In the genomic region with DNA sequence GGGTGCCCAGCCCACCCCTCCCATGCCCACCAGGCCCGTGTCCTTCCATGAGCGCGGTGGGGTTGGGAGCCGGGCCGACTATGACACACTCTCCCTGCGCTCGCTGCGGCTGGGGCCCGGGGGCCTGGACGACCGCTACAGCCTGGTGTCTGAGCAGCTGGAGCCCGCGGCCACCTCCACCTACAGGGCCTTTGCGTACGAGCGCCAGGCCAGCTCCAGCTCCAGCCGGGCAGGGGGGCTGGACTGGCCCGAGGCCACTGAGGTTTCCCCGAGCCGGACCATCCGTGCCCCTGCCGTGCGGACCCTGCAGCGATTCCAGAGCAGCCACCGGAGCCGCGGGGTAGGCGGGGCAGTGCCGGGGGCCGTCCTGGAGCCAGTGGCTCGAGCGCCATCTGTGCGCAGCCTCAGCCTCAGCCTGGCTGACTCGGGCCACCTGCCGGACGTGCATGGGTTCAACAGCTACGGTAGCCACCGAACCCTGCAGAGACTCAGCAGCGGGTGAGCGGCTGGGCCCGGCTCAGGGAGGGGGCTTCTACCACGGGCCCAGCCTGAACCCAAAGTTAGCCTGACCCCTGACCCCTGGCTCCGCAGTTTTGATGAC, we compare ENCODE assay signal across 8 cellular contexts. TPM values are rescaled to one million over a fixed set of nuclear protein-coding genes. Genes with fewer than 3 reads are reported as not detected.
DNase-seq lines count a peak whose midpoint lies in the region; ATAC-seq, FAIRE-seq and TF ChIP-seq lines count a peak whose summit lies in the region.

No MANE protein-coding gene starts in this region.

- H3K36me3 ChIP-seq in CD4-positive, alpha-beta memory T cell (ENCODE audit: insufficient read depth, low read length) = no peaks in the 10 kb centered on the region
- H3K36me3 ChIP-seq in astrocyte (ENCODE audit: insufficient read depth, low read length) (no peaks in the 10 kb centered on the region), lower lobe of right lung (no peaks in the 10 kb centered on the region)

- H3K4me3 ChIP-seq in CD4-positive, alpha-beta memory T cell (ENCODE audit: low read length in 2 of 2) = peak overlapping the region in 1 of 2 donors; percentile 35
- H3K4me3 ChIP-seq in astrocyte (ENCODE audit: insufficient read depth, low read depth, low read length) = peak overlapping the region; percentile 52
- peak overlapping the region; percentile 44 for H3K4me3 ChIP-seq in lower lobe of right lung

- H3K27me3 ChIP-seq in CD4-positive, alpha-beta memory T cell (ENCODE audit: insufficient read depth, low read length) = no peaks in the 10 kb centered on the region
- H3K27me3 ChIP-seq in astrocyte (ENCODE audit: insufficient read depth, low read length) (peaks cover 6% of the 10 kb centered on the region), lower lobe of right lung (ENCODE audit: low read depth) (no peaks in the 10 kb centered on the region)

- peak; percentile 53 for ATAC-seq in GM19452 (IDR thresholded peaks at IDR 0.05; ENCODE audit: unreplicated experiment)
- peak in 1 of 2 donors; percentile 29 for ATAC-seq in lower lobe of right lung
- ATAC-seq in HG02884 (IDR thresholded peaks at IDR 0.05; ENCODE audit: unreplicated experiment) = no peak

- no peaks in the 10 kb centered on the region for H4K20me1 ChIP-seq in astrocyte (ENCODE audit: insufficient read depth, low read length)

- no peaks in the 10 kb centered on the region for H3K9me3 ChIP-seq in CD4-positive, alpha-beta memory T cell (ENCODE audit: control insufficient read depth in 1 of 2, low read length in 2 of 2)
- H3K9me3 ChIP-seq in astrocyte (ENCODE audit: insufficient read depth, low read depth, low read length) (no peaks in the 10 kb centered on the region), lower lobe of right lung (no peaks in the 10 kb centered on the region)

- peak overlapping the region; percentile 92 for H2AFZ ChIP-seq in astrocyte (ENCODE audit: low read depth, low read length)

- intact Hi-C loops in CD4-positive, alpha-beta memory T cell (cut with micrococcal nuclease) = loop anchor here (2.0 kb wide), 1 partner anchor 92 kb away; no protein-coding TSS in a partner anchor
- intact Hi-C loops in lower lobe of right lung (cut with DNase I) = no loop called here

- no peaks in the 10 kb centered on the region for H3K79me2 ChIP-seq in astrocyte (ENCODE audit: insufficient read depth, low read length)

- POLR2A ChIA-PET in CD4-positive, alpha-beta memory T cell (lab: Charles Lee; ENCODE audit: partially characterized antibody) = interaction anchor here (0.9 to 2.6 kb wide), 7 partner anchors 9 to 129 kb away, joined by 3 to 22 read pairs (median 7); partner anchors contain the start of genes PTDSS2 and SIGIRR

- H3K27ac ChIP-seq in CD4-positive, alpha-beta memory T cell (ENCODE audit: low read depth, low read length) = no peak overlapping the region
- H3K27ac ChIP-seq in astrocyte (ENCODE audit: low read depth, low read length) (no peak overlapping the region), lower lobe of right lung (no peak overlapping the region)

- peaks cover 0 to 10% (median 0%) of the 10 kb centered on the region in 4 donors for H3K4me1 Mint-ChIP-seq in CD4-positive, alpha-beta memory T cell
- no peaks in the 10 kb centered on the region for H3K4me1 Mint-ChIP-seq in astrocyte (ENCODE audit: low read depth, unreplicated experiment)
- peaks cover 18% of the 10 kb centered on the region for H3K4me1 Mint-ChIP-seq in osteocyte (ENCODE audit: unreplicated experiment)

- no peaks in the 10 kb centered on the region for H3K9me3 Mint-ChIP-seq in CD4-positive, alpha-beta memory T cell
- peaks cover 5% of the 10 kb centered on the region for H3K9me3 Mint-ChIP-seq in astrocyte (ENCODE audit: unreplicated experiment)
- no peaks in the 10 kb centered on the region for H3K9me3 Mint-ChIP-seq in osteocyte (ENCODE audit: unreplicated experiment)

- CTCF ChIA-PET in CD4-positive, alpha-beta memory T cell (lab: Charles Lee; ENCODE audit: partially characterized antibody) = interaction anchor here (1.2 to 2.7 kb wide), 6 partner anchors 9 to 146 kb away, joined by 3 to 23 read pairs (median 8); partner anchors contain the start of gene PTDSS2

- peak overlapping the region; percentile 84 for H3K4me2 ChIP-seq in astrocyte (ENCODE audit: low read length)

- peak; percentile 36 for TF ChIP-seq CTCF in astrocyte (IDR thresholded peaks at IDR 0.05; ENCODE audit: insufficient read depth, low read depth, low read length)
- peak; percentile 56 for TF ChIP-seq CTCF in lower lobe of right lung (IDR thresholded peaks at IDR 0.05)
- no peak for TF ChIP-seq CTCF in osteocyte (IDR thresholded peaks at IDR 0.05)

- no peaks in the 10 kb centered on the region for H3K27me3 Mint-ChIP-seq in CD4-positive, alpha-beta memory T cell
- H3K27me3 Mint-ChIP-seq in astrocyte (ENCODE audit: low read depth, unreplicated experiment) (no peaks in the 10 kb centered on the region), osteocyte (ENCODE audit: unreplicated experiment) (no peaks in the 10 kb centered on the region)

- H3K4me3 Mint-ChIP-seq in CD4-positive, alpha-beta memory T cell = peak overlapping the region in 5 of 8 donors; percentile 13 to 54 (median 21)
- H3K4me3 Mint-ChIP-seq in astrocyte (ENCODE audit: unreplicated experiment) (no peak overlapping the region), osteocyte (ENCODE audit: unreplicated experiment) (no peak overlapping the region)

- peak; percentile 41 to 57 (median 46) for DNase-seq in CD4-positive, alpha-beta memory T cell
- peak; percentile 50 for DNase-seq in NCI-H526 treated with DMSO at 0.1 percent for 48 hours (lab: John Stamatoyannopoulos, UW)
- peak; percentile 52 for DNase-seq in astrocyte (ENCODE audit: low read depth)
- peak; percentile 58 for DNase-seq in lower lobe of right lung
- no peak for DNase-seq in osteocyte (ENCODE audit: extremely low spot score, unreplicated experiment)
- no peak for DNase-seq in NCI-H2081 treated with DMSO at 0.1 percent for 48 hours (lab: John Stamatoyannopoulos, UW)

- no peaks in the 10 kb centered on the region for H3K36me3 Mint-ChIP-seq in CD4-positive, alpha-beta memory T cell
- no peaks in the 10 kb centered on the region for H3K36me3 Mint-ChIP-seq in astrocyte (ENCODE audit: low read depth, unreplicated experiment)
- no peaks in the 10 kb centered on the region for H3K36me3 Mint-ChIP-seq in osteocyte (ENCODE audit: unreplicated experiment)

- FAIRE-seq in astrocyte (lab: Jason Lieb, UNC) = no peak

- peak overlapping the region; percentile 43 for H3K9ac ChIP-seq in astrocyte (ENCODE audit: low read length)

- H3K27ac Mint-ChIP-seq in CD4-positive, alpha-beta memory T cell = no peak overlapping the region
- H3K27ac Mint-ChIP-seq in astrocyte (ENCODE audit: unreplicated experiment) = no peak overlapping the region
- no peak overlapping the region for H3K27ac Mint-ChIP-seq in osteocyte (ENCODE audit: unreplicated experiment)

- H3K4me1 ChIP-seq in CD4-positive, alpha-beta memory T cell (ENCODE audit: insufficient read depth, low read length) = peaks cover 4% of the 10 kb centered on the region
- H3K4me1 ChIP-seq in astrocyte (ENCODE audit: insufficient read depth, low read length) (peaks cover 34% of the 10 kb centered on the region), lower lobe of right lung (peaks cover 24% of the 10 kb centered on the region)

RNA-seq across cellular contexts. Expression of gene PKP3, which starts 3.0 kb away (rescaled TPM):
- not detected for total RNA-seq in CD4-positive, alpha-beta memory T cell
- under 1 TPM in 1 of 2 donors, not detected in 1; 0.14 TPM for polyA plus RNA-seq in CD4-positive, alpha-beta memory T cell
- total RNA-seq in astrocyte (1.1 and 2.1 TPM in 2 replicates), lower lobe of right lung (23.1 TPM), osteocyte (0.40 and 0.50 TPM in 2 replicates)

RNA-seq across cellular contexts. Expression of gene SIGIRR, which starts 17.8 kb away (rescaled TPM):
- total RNA-seq in CD4-positive, alpha-beta memory T cell = 100 to 1,000 TPM; 437 to 440 TPM
- 100 to 1,000 TPM; 235 to 242 TPM for polyA plus RNA-seq in CD4-positive, alpha-beta memory T cell
- total RNA-seq in astrocyte (6.2 and 7.2 TPM in 2 replicates), lower lobe of right lung (91.8 TPM), osteocyte (27.0 and 28.0 TPM in 2 replicates)

RNA-seq across cellular contexts. Expression of gene B4GALNT4, which starts 27.7 kb away (rescaled TPM):
- 1 to 10 TPM; 2.2 to 2.4 TPM for total RNA-seq in CD4-positive, alpha-beta memory T cell
- not detected for polyA plus RNA-seq in CD4-positive, alpha-beta memory T cell
- 64.6 and 68.5 TPM in 2 replicates for total RNA-seq in astrocyte
- total RNA-seq in lower lobe of right lung = 0.38 TPM
- total RNA-seq in osteocyte = 61.0 and 63.3 TPM in 2 replicates

RNA-seq across cellular contexts. Expression of gene ANO9, which starts 44.8 kb away (rescaled TPM):
- 100 to 1,000 TPM; 120 to 123 TPM for total RNA-seq in CD4-positive, alpha-beta memory T cell
- polyA plus RNA-seq in CD4-positive, alpha-beta memory T cell = 10 to 100 TPM in 1 of 2 donors, 1 to 10 TPM in 1; 9.4 to 15.5 TPM
- total RNA-seq in astrocyte (0.82 and 1.9 TPM in 2 replicates), lower lobe of right lung (21.6 TPM), osteocyte (not detected in 2 replicates)

RNA-seq across cellular contexts. Expression of gene PTDSS2, which starts 53.0 kb away (rescaled TPM):
- 10 to 100 TPM; 23.3 to 26.1 TPM for total RNA-seq in CD4-positive, alpha-beta memory T cell
- polyA plus RNA-seq in CD4-positive, alpha-beta memory T cell = 1 to 10 TPM; 5.5 to 6.3 TPM
- total RNA-seq in astrocyte (40.3 and 47.3 TPM in 2 replicates), lower lobe of right lung (32.9 TPM), osteocyte (55.3 and 56.1 TPM in 2 replicates)

Comparison
In these comparisons a context has a peak if more than half of its experiments do, and no peak if none do; other contexts are left out.
1. DNase-seq: peak in CD4-positive, alpha-beta memory T cell (5 of 5), NCI-H526 treated with DMSO at 0.1 percent for 48 hours (single experiment), astrocyte (single experiment) and lower lobe of right lung (single experiment); none in osteocyte (single experiment) and NCI-H2081 treated with DMSO at 0.1 percent for 48 hours (single experiment).
2. H3K4me3 Mint-ChIP-seq: peak in CD4-positive, alpha-beta memory T cell (5 of 8); none in astrocyte (single experiment) and osteocyte (single experiment).
3. RNA of gene B4GALNT4, which starts 27.7 kb away (total RNA-seq): 64.6 to 68.5 TPM in astrocyte and 61.0 to 63.3 TPM in osteocyte; 2.2 to 2.4 TPM in CD4-positive, alpha-beta memory T cell and 0.38 TPM in lower lobe of right lung (single experiment); every median in the first group is over 10 times any median in the second.